ENCODE assay signal across 1 cellular context in genomic region chr10:90929179-90929578, GRCh38.
TF ChIP-seq lines count a peak whose summit lies in the region.

No MANE protein-coding gene starts in this region.

TF ChIP-seq in WTC11, 78 proteins besides CTCF, POLR2A, EP300 and RAD21:
- TF ChIP-seq TP53 (CRISPR knock-in tag; IDR thresholded peaks at IDR 0.05) (no peak), GABPB1 (CRISPR knock-in tag; IDR thresholded peaks at IDR 0.05) (no peak), ATF6 (CRISPR knock-in tag; IDR thresholded peaks at IDR 0.05) (no peak), ESRRA (CRISPR knock-in tag; IDR thresholded peaks at IDR 0.05; ENCODE audit: borderline replicate concordance) (no peak), ZMAT4 (CRISPR knock-in tag; IDR thresholded peaks at IDR 0.05) (no peak), TCF7 (CRISPR knock-in tag; IDR thresholded peaks at IDR 0.05; ENCODE audit: low read depth) (no peak), MLX (CRISPR knock-in tag; IDR thresholded peaks at IDR 0.05) (no peak)
